Comparison of ENCODE assay signal across 2 cellular contexts in the genomic region with DNA sequence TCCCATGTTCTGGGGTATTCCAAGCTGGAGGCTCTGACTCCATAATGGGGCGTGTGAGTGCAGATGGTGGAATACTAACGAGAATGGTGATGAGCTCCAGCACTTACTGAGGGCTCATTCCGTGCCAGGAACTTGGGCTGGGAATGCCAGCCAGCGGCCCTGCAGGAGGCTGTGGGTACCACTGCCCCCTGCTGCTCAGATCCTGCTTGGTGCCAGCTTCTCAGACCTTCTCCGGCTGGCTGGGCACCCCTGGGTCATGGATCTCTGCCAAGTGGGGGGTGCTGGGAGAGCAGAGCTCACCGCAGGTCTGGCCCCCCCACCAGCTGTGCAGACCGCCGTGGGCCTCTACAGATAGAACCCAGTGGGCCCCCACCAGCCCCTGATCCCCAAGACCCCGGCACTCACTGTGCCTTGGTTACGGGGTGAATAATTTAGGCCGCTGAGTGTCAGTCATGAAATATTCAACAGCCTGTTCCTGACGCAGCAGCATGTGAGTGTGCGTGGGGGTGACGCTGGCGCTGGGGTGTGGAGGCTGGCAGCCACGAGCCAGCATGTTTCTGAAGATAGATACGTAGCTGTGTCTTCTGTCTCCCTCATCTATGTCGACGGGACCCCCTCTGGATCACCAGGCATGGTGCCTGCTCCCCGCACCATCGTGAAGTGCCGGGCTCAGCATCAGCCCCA. TPM values are rescaled to one million over a fixed set of nuclear protein-coding genes. Genes with fewer than 3 reads are reported as not detected.
DNase-seq lines count a peak whose midpoint lies in the region; TF ChIP-seq lines count a peak whose summit lies in the region.
"Not testable (repeated sequence)": the region's sequence is repeated elsewhere in the genome, so short reads cannot be mapped to it uniquely, and the experiment has no call there.

No MANE protein-coding gene starts in this region.

- peak; percentile 42 for DNase-seq in GM23248
- DNase-seq in fibroblast of villous mesenchyme (ENCODE audit: low read depth) = not testable (repeated sequence)

- not testable (repeated sequence) for H3K9me3 ChIP-seq in GM23248 (ENCODE audit: low read depth)

- 32 to 36% methylated on average over 22 of the region's 22 CpGs for WGBS in GM23248 (ENCODE audit: low coverage in 1 of 2, low lambda C conversion rate in 2 of 2, missing lambda C conversion rate in 2 of 2), 2 experiments

- H2AFZ ChIP-seq in GM23248 = not testable (repeated sequence)

- peaks cover 12% of the 10 kb centered on the region for H3K27me3 ChIP-seq in GM23248 (replicated peaks; ENCODE audit: insufficient read depth)

- not testable (repeated sequence) for H3K9ac ChIP-seq in GM23248

- TF ChIP-seq CTCF in fibroblast of villous mesenchyme (IDR thresholded peaks at IDR 0.05; ENCODE audit: insufficient read depth, low read depth, low read length) = peak; percentile 3

- not testable (repeated sequence) for H3K36me3 ChIP-seq in GM23248 (ENCODE audit: low read depth)

- in situ Hi-C loops in GM23248 (cut with MboI) = not testable (repeated sequence)

- H4K20me1 ChIP-seq in GM23248 (ENCODE audit: insufficient read depth) = not testable (repeated sequence)

- H3K27ac ChIP-seq in GM23248 = not testable (repeated sequence)

- not testable (repeated sequence) for H3K4me3 ChIP-seq in GM23248; fibroblast of villous mesenchyme (ENCODE audit: low read depth, low read length)

- H3K9me2 ChIP-seq in GM23248 (ENCODE audit: insufficient read depth) = not testable (repeated sequence)

- H3F3A ChIP-seq in GM23248 (ENCODE audit: insufficient read depth) = not testable (repeated sequence)

- not testable (repeated sequence) for H3K4me2 ChIP-seq in GM23248 (ENCODE audit: unreplicated experiment)

- not testable (repeated sequence) for H3K79me2 ChIP-seq in GM23248 (ENCODE audit: insufficient read depth)

- H3K4me1 ChIP-seq in GM23248 (ENCODE audit: insufficient read depth) = not testable (repeated sequence)

RNA-seq across cellular contexts. Expression of gene ESPN, which starts 12.6 kb away (rescaled TPM):
- total RNA-seq in GM23248 (2014; rRNA removed; shearing (Covaris generic)) = not detected in 2 replicates
- not detected in 2 replicates for polyA plus RNA-seq in GM23248 (2016; fragmentation: Nextera tagmentation; extraction: Ambion mirVana)
- total RNA-seq in fibroblast of villous mesenchyme = not detected in 2 replicates

RNA-seq across cellular contexts. Expression of gene HES2, which starts 17.4 kb away (rescaled TPM):
- not detected in 2 replicates for total RNA-seq in GM23248 (2014; rRNA removed; shearing (Covaris generic))
- not detected in 2 replicates for polyA plus RNA-seq in GM23248 (2016; fragmentation: Nextera tagmentation; extraction: Ambion mirVana)
- 0.43 TPM in 1 of 2 replicates, not detected in the other for total RNA-seq in fibroblast of villous mesenchyme

RNA-seq across cellular contexts. Expression of gene TNFRSF25, which starts 28.8 kb away (rescaled TPM):
- total RNA-seq in GM23248 (2014; rRNA removed; shearing (Covaris generic)) = 5.6 and 12.1 TPM in 2 replicates
- 2.5 and 3.1 TPM in 2 replicates for polyA plus RNA-seq in GM23248 (2016; fragmentation: Nextera tagmentation; extraction: Ambion mirVana)
- total RNA-seq in fibroblast of villous mesenchyme = 2.9 and 3.9 TPM in 2 replicates

RNA-seq across cellular contexts. Expression of gene ACOT7, which starts 43.6 kb away (rescaled TPM):
- total RNA-seq in GM23248 (2014; rRNA removed; shearing (Covaris generic)) = 20.0 and 25.7 TPM in 2 replicates
- polyA plus RNA-seq in GM23248 (2016; fragmentation: Nextera tagmentation; extraction: Ambion mirVana) = 74.7 and 79.2 TPM in 2 replicates
- 16.1 and 17.3 TPM in 2 replicates for total RNA-seq in fibroblast of villous mesenchyme

RNA-seq across cellular contexts. Expression of gene PLEKHG5, which starts 54.3 kb away (rescaled TPM):
- total RNA-seq in GM23248 (2014; rRNA removed; shearing (Covaris generic)) = 7.0 and 7.6 TPM in 2 replicates
- polyA plus RNA-seq in GM23248 (2016; fragmentation: Nextera tagmentation; extraction: Ambion mirVana) = 2.0 and 2.8 TPM in 2 replicates
- 7.4 and 11.2 TPM in 2 replicates for total RNA-seq in fibroblast of villous mesenchyme
